Comparison of ENCODE assay signal across 1 cellular context in the genomic region with DNA sequence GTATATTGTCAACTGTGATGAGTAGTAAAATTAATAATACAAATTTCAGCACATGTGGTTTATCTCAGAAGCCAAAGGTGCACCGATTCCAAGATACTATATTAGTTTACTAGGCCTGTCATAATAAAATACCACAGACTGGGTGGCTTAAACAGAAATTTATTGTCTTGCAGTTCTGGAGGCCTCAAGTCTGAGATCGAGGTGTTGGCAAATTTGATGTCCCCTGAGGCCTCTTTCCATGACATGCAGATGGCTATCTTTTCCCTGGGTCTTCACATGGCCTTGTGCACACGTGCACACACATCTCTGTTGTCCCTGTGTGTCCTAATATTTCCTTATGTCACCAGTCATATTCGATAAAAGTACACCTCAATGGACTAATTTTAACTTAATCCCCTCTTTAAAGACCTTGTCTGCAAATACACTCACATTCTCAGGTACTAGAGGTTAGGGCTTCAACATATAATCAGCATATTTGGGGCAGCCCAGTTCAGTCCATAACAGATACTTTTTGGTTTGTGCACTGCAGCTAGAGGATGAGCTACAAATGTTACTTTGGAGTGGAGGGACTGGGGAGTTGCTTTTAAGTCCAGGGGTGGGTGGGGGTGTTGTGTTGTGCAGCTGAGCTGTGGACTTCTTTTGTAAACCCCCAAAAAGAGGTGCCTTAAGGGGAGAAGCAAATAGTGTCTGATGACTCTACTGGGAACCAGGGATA.
TF ChIP-seq lines count a peak whose summit lies in the region.

No MANE protein-coding gene starts in this region.

TF ChIP-seq in HepG2, 621 proteins besides CTCF, POLR2A, EP300 and RAD21 (continued from another document):
- TF ChIP-seq, protein P1, sequence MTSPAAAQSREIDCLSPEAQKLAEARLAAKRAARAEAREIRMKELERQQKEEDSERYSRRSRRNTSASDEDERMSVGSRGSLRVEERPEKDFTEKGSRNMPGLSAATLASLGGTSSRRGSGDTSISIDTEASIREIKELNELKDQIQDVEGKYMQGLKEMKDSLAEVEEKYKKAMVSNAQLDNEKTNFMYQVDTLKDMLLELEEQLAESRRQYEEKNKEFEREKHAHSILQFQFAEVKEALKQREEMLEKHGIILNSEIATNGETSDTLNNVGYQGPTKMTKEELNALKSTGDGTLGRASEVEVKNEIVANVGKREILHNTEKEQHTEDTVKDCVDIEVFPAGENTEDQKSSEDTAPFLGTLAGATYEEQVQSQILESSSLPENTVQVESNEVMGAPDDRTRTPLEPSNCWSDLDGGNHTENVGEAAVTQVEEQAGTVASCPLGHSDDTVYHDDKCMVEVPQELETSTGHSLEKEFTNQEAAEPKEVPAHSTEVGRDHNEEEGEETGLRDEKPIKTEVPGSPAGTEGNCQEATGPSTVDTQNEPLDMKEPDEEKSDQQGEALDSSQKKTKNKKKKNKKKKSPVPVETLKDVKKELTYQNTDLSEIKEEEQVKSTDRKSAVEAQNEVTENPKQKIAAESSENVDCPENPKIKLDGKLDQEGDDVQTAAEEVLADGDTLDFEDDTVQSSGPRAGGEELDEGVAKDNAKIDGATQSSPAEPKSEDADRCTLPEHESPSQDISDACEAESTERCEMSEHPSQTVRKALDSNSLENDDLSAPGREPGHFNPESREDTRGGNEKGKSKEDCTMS (CRISPR knock-in tag; conservative IDR thresholded peaks at IDR 0.05): no peak
